In genomic region chr5:124748687-124749594, GRCh38 we compare ENCODE assay signal across 8 cellular contexts. TPM values are rescaled to one million over a fixed set of nuclear protein-coding genes. Genes with fewer than 3 reads are reported as not detected.
DNase-seq lines count a peak whose midpoint lies in the region; ATAC-seq and TF ChIP-seq lines count a peak whose summit lies in the region.

No MANE protein-coding gene starts in this region.

- H3K9me3 ChIP-seq in CD8-positive, alpha-beta T cell (ENCODE audit: low read length): no peaks in the 10 kb centered on the region
- H3K9me3 ChIP-seq in neural progenitor cell (ENCODE audit: low read depth): no peaks in the 10 kb centered on the region

- CTCF ChIA-PET in CD8-positive, alpha-beta T cell (lab: Charles Lee): no interaction called here

- H3K4me2 ChIP-seq in neural progenitor cell: peak overlapping the region; percentile 98

- POLR2A ChIA-PET in CD8-positive, alpha-beta T cell (lab: Charles Lee): interaction anchor here (0.6 to 1.6 kb wide), 2 partner anchors 10 to 73 kb away, joined by 3 read pairs; no protein-coding TSS in a partner anchor

- no peak overlapping the region for H2AFZ ChIP-seq in neural progenitor cell (replicated peaks)

- no peaks in the 10 kb centered on the region for H3K36me3 Mint-ChIP-seq in CD8-positive, alpha-beta T cell
- H3K36me3 Mint-ChIP-seq in activated naive CD8-positive, alpha-beta T cell treated with anti-CD3 and anti-CD28 coated beads for 36 hours: no peaks in the 10 kb centered on the region
- no peaks in the 10 kb centered on the region for H3K36me3 Mint-ChIP-seq in neural progenitor cell

- H3K4me1 ChIP-seq in CD8-positive, alpha-beta T cell (ENCODE audit: insufficient read depth, low read length): peaks cover 11% of the 10 kb centered on the region
- peaks cover 20% of the 10 kb centered on the region for H3K4me1 ChIP-seq in neural progenitor cell

- no peak overlapping the region for H3K27ac Mint-ChIP-seq in CD8-positive, alpha-beta T cell
- no peak overlapping the region for H3K27ac Mint-ChIP-seq in activated naive CD8-positive, alpha-beta T cell treated with anti-CD3 and anti-CD28 coated beads for 36 hours
- H3K27ac Mint-ChIP-seq in neural progenitor cell: no peak overlapping the region

- H3K36me3 ChIP-seq in CD8-positive, alpha-beta T cell (ENCODE audit: insufficient read depth, low read length): no peaks in the 10 kb centered on the region
- H3K36me3 ChIP-seq in neural progenitor cell: no peaks in the 10 kb centered on the region

- no peak overlapping the region for H3K4me3 ChIP-seq in CD8-positive, alpha-beta T cell (ENCODE audit: low read depth, low read length)
- H3K4me3 ChIP-seq in neural progenitor cell: peak overlapping the region; percentile 69

- TF ChIP-seq CTCF in CD8-positive, alpha-beta T cell (IDR thresholded peaks at IDR 0.05): no peak
- no peak for TF ChIP-seq CTCF in neural progenitor cell (IDR thresholded peaks at IDR 0.05)

- peaks cover 13% of the 10 kb centered on the region for H4K20me1 ChIP-seq in neural progenitor cell (ENCODE audit: low read depth)

- H3K4me1 Mint-ChIP-seq in CD8-positive, alpha-beta T cell (ENCODE audit: low read depth): peaks cover 29% of the 10 kb centered on the region
- peaks cover 28% of the 10 kb centered on the region for H3K4me1 Mint-ChIP-seq in activated naive CD8-positive, alpha-beta T cell treated with anti-CD3 and anti-CD28 coated beads for 36 hours
- H3K4me1 Mint-ChIP-seq in neural progenitor cell: peaks cover 47% of the 10 kb centered on the region

- ATAC-seq in CD8-positive, alpha-beta T cell: peak; percentile 42
- peak; percentile 78 for ATAC-seq in GM19043 (IDR thresholded peaks at IDR 0.05; ENCODE audit: low read depth, unreplicated experiment)
- peak; percentile 78 for ATAC-seq in HG03135 (IDR thresholded peaks at IDR 0.05; ENCODE audit: unreplicated experiment)

- no peaks in the 10 kb centered on the region for H3K9me3 Mint-ChIP-seq in CD8-positive, alpha-beta T cell
- H3K9me3 Mint-ChIP-seq in activated naive CD8-positive, alpha-beta T cell treated with anti-CD3 and anti-CD28 coated beads for 36 hours: no peaks in the 10 kb centered on the region
- H3K9me3 Mint-ChIP-seq in neural progenitor cell: no peaks in the 10 kb centered on the region

- H3F3A ChIP-seq in neural progenitor cell (ENCODE audit: low read depth): peaks cover 61% of the 10 kb centered on the region

- DNase-seq in CD8-positive, alpha-beta T cell: no peak
- DNase-seq in NCI-H2171 treated with DMSO at 0.1 percent for 48 hours (lab: John Stamatoyannopoulos, UW) (peak; percentile 93), glomerular visceral epithelial cell (ENCODE audit: extremely low spot score) (peak; percentile 97), neural progenitor cell (ENCODE audit: low spot score) (peak; percentile 91), NCI-H226 (no peak)
- no peak for DNase-seq in activated naive CD8-positive, alpha-beta T cell treated with anti-CD3 and anti-CD28 coated beads for 36 hours

- H3K9ac ChIP-seq in neural progenitor cell: no peak overlapping the region

- peaks cover 22% of the 10 kb centered on the region for H3K27me3 ChIP-seq in CD8-positive, alpha-beta T cell (ENCODE audit: insufficient read depth, low read length)
- no peaks in the 10 kb centered on the region for H3K27me3 ChIP-seq in neural progenitor cell

- H3K79me2 ChIP-seq in neural progenitor cell (ENCODE audit: low read depth): peaks cover 56% of the 10 kb centered on the region

- H3K27me3 Mint-ChIP-seq in CD8-positive, alpha-beta T cell (ENCODE audit: low read depth): peaks cover 48% of the 10 kb centered on the region
- peaks cover 21% of the 10 kb centered on the region for H3K27me3 Mint-ChIP-seq in activated naive CD8-positive, alpha-beta T cell treated with anti-CD3 and anti-CD28 coated beads for 36 hours
- H3K27me3 Mint-ChIP-seq in neural progenitor cell (ENCODE audit: insufficient read depth, low read depth): peaks cover 14% of the 10 kb centered on the region

- peak overlapping the region; percentile 49 for H3K4me3 Mint-ChIP-seq in CD8-positive, alpha-beta T cell
- peak overlapping the region; percentile 54 for H3K4me3 Mint-ChIP-seq in activated naive CD8-positive, alpha-beta T cell treated with anti-CD3 and anti-CD28 coated beads for 36 hours
- H3K4me3 Mint-ChIP-seq in neural progenitor cell: no peak overlapping the region

- intact Hi-C loops in CD8-positive, alpha-beta T cell (cut with DNase I, micrococcal nuclease): no loop called here

- H3K27ac ChIP-seq in CD8-positive, alpha-beta T cell (ENCODE audit: low read depth, low read length): no peak overlapping the region
- peak overlapping the region; percentile 96 for H3K27ac ChIP-seq in neural progenitor cell

RNA-seq across cellular contexts. Expression of gene ZNF608, which starts 2.5 kb away (rescaled TPM):
- total RNA-seq in CD8-positive, alpha-beta T cell: 1 to 10 TPM in 1 of 2 experiments, under 1 TPM in 1; 0.27 to 1.1 TPM
- under 1 TPM; 0.06 to 0.12 TPM for total RNA-seq in activated naive CD8-positive, alpha-beta T cell treated with anti-CD3 and anti-CD28 coated beads for 36 hours
- total RNA-seq in neural progenitor cell (ENCODE audit: low replicate concordance): 168 and 213 TPM in 2 replicates

Comparison
In these comparisons a context has a peak if more than half of its experiments do, and no peak if none do; other contexts are left out.
1. DNase-seq: peak in NCI-H2171 treated with DMSO at 0.1 percent for 48 hours (single experiment), glomerular visceral epithelial cell (single experiment) and neural progenitor cell (single experiment); none in CD8-positive, alpha-beta T cell (0 of 7), activated naive CD8-positive, alpha-beta T cell treated with anti-CD3 and anti-CD28 coated beads for 36 hours (single experiment) and NCI-H226 (single experiment).
2. RNA of gene ZNF608, which starts 2.5 kb away (total RNA-seq): 168 to 213 TPM in neural progenitor cell; 0.27 to 1.1 TPM in CD8-positive, alpha-beta T cell and 0.06 to 0.12 TPM in activated naive CD8-positive, alpha-beta T cell treated with anti-CD3 and anti-CD28 coated beads for 36 hours; every median in the first group is over 10 times any median in the second.
3. Peak in every context shown above with its lines, with median percentiles within 50 percentile points of each other: ATAC-seq.